ENCODE assay signal across 17 cellular contexts in genomic region chr20:5172903-5173463, GRCh38. TPM values are rescaled to one million over a fixed set of nuclear protein-coding genes. Genes with fewer than 3 reads are reported as not detected.
DNase-seq lines count a peak whose midpoint lies in the region; ATAC-seq and TF ChIP-seq lines count a peak whose summit lies in the region.
"Had no signal": no experiment of that assay in that cellular context is flagged by ENCODE, and none has a peak within 500 bp of the region (broad histone marks: within the 10 kb centered on the region; RNA-seq: fewer than 3 reads in every experiment).

No MANE protein-coding gene starts in this region.

- H3K27me3 Mint-ChIP-seq in dendritic cell treated with granulocyte-macrophage colony-stimulating factor and Interleukin-4, amounts not matched to agents 40 ng/mL and 50 ng/mL, for 4 days: no peaks in the 10 kb centered on the region
- H3K27me3 Mint-ChIP-seq in memory B cell (no peaks in the 10 kb centered on the region), type B pancreatic cell (no peaks in the 10 kb centered on the region)

- peak overlapping the region in 11 of 12 donors; percentile 63 to 83 (median 79) for H3K27ac ChIP-seq in heart left ventricle
- peak overlapping the region; percentile 59 for H3K27ac ChIP-seq in temporal lobe (ENCODE audit: low read depth, low read length)
- H3K27ac ChIP-seq: GM23248, suprapubic skin had no signal

- DNase-seq in heart left ventricle (no peak), left cardiac atrium (no peak), memory B cell (ENCODE audit: low spot score in 2 of 2) (no peak), NCI-H2029 (lab: John Stamatoyannopoulos, UW) (no peak), type B pancreatic cell (ENCODE audit: extremely low spot score, unreplicated experiment) (no peak)
- DNase-seq: activated gamma-delta T cell treated with Interleukin-2 at 50 U/mL for 16 hours; GM23248; midbrain; NCI-H2029 treated with DMSO at 0.1 percent for 48 hours; NCI-H524 treated with DMSO at 0.1 percent for 48 hours; SIG-M5; stimulated activated CD4-positive, alpha-beta T cell treated with anti-CD3 and anti-CD28 coated beads, Interleukin-4, amount 100 ng/mL, for 1 hour; T-helper 2 cell had no signal

- ATAC-seq in heart left ventricle: peak in 2 of 4 donors; percentile 15 to 27
- ATAC-seq in left cardiac atrium: no peak
- ATAC-seq in memory B cell (ENCODE audit: low read depth): no peak
- no peak for ATAC-seq in HG03097 (IDR thresholded peaks at IDR 0.05; ENCODE audit: low FRiP score, unreplicated experiment)

- WGBS in heart left ventricle, 4 donors: 66 to 83% (median 68%) methylated on average over 8 of the region's 8 CpGs

- peaks cover 66% of the 10 kb centered on the region for H3K36me3 Mint-ChIP-seq in dendritic cell treated with granulocyte-macrophage colony-stimulating factor and Interleukin-4, amounts not matched to agents 40 ng/mL and 50 ng/mL, for 4 days (ENCODE audit: low read depth)
- H3K36me3 Mint-ChIP-seq in memory B cell: peaks cover 10% of the 10 kb centered on the region
- peaks cover 8% of the 10 kb centered on the region for H3K36me3 Mint-ChIP-seq in type B pancreatic cell

- no peaks in the 10 kb centered on the region for H3K27me3 ChIP-seq in heart left ventricle
- H3K27me3 ChIP-seq: suprapubic skin had no signal

- peaks cover 86% of the 10 kb centered on the region for H3K4me1 Mint-ChIP-seq in dendritic cell treated with granulocyte-macrophage colony-stimulating factor and Interleukin-4, amounts not matched to agents 40 ng/mL and 50 ng/mL, for 4 days (ENCODE audit: low read depth)
- peaks cover 36% of the 10 kb centered on the region for H3K4me1 Mint-ChIP-seq in memory B cell
- H3K4me1 Mint-ChIP-seq in type B pancreatic cell (ENCODE audit: unreplicated experiment): peaks cover 28% of the 10 kb centered on the region

- H3K27ac Mint-ChIP-seq in dendritic cell treated with granulocyte-macrophage colony-stimulating factor and Interleukin-4, amounts not matched to agents 40 ng/mL and 50 ng/mL, for 4 days: peak overlapping the region; percentile 72
- H3K27ac Mint-ChIP-seq in memory B cell (peak overlapping the region; percentile 60), type B pancreatic cell (no peak overlapping the region)

- peaks cover 30 to 100% (median 91%) of the 10 kb centered on the region in 12 donors for H3K4me1 ChIP-seq in heart left ventricle

- intact Hi-C loops in heart left ventricle (cut with DNase I): loop anchor here in 3 of 10 donors (5.0 kb wide), 1 partner anchor 46 kb away; the partner anchor contains the start of gene CDS2 (in 3 of the 3)
- intact Hi-C loops in left cardiac atrium (cut with DNase I): no loop called here
- intact Hi-C loops in dendritic cell treated with granulocyte-macrophage colony-stimulating factor and Interleukin-4, amounts not matched to agents 40 ng/mL and 50 ng/mL, for 4 days (cut with micrococcal nuclease): loop anchor here (5.0 kb wide), 1 partner anchor 46 kb away; the partner anchor contains the start of gene CDS2

- no peaks in the 10 kb centered on the region for H3K9me3 ChIP-seq in heart left ventricle
- H3K9me3 ChIP-seq: suprapubic skin had no signal

- no peaks in the 10 kb centered on the region for H3K9me3 Mint-ChIP-seq in dendritic cell treated with granulocyte-macrophage colony-stimulating factor and Interleukin-4, amounts not matched to agents 40 ng/mL and 50 ng/mL, for 4 days
- no peaks in the 10 kb centered on the region for H3K9me3 Mint-ChIP-seq in memory B cell
- H3K9me3 Mint-ChIP-seq in type B pancreatic cell: no peaks in the 10 kb centered on the region

- H3K4me3 ChIP-seq in heart left ventricle: no peak overlapping the region
- H3K4me3 ChIP-seq: GM23248, suprapubic skin had no signal

- TF ChIP-seq CTCF in heart left ventricle (IDR thresholded peaks at IDR 0.05) (no peak), type B pancreatic cell (conservative IDR thresholded peaks at IDR 0.05) (no peak)

- no peak for TF ChIP-seq POLR2A in heart left ventricle (IDR thresholded peaks at IDR 0.05)

- H3K36me3 ChIP-seq in heart left ventricle: peaks cover 0 to 46% (median 39%) of the 10 kb centered on the region in 9 donors

- H3K4me3 Mint-ChIP-seq in dendritic cell treated with granulocyte-macrophage colony-stimulating factor and Interleukin-4, amounts not matched to agents 40 ng/mL and 50 ng/mL, for 4 days: no peak overlapping the region
- H3K4me3 Mint-ChIP-seq in memory B cell (no peak overlapping the region), type B pancreatic cell (no peak overlapping the region)

RNA-seq across cellular contexts. Expression of gene CDS2, which starts 46.2 kb away (rescaled TPM):
- total RNA-seq in heart left ventricle (100 to 1,000 TPM in 1 of 9 donors, 10 to 100 TPM in 8; 64.5 to 105 (median 86.8) TPM), left cardiac atrium (10 to 100 TPM; 57.7 to 77.7 TPM), temporal lobe (54.3 TPM), type B pancreatic cell (ENCODE audit: low replicate concordance) (41.5 and 44.4 TPM in 2 replicates)
- 10 to 100 TPM; 22.5 to 24.9 TPM for polyA plus RNA-seq in heart left ventricle

RNA-seq across cellular contexts. Expression of gene PCNA, which starts 53.2 kb away (rescaled TPM):
- 10 to 100 TPM; 20.2 to 52.7 (median 22.9) TPM for total RNA-seq in heart left ventricle
- 10 to 100 TPM; 18.7 to 45.4 TPM for polyA plus RNA-seq in heart left ventricle
- 10 to 100 TPM; 23.9 to 38.1 TPM for total RNA-seq in left cardiac atrium
- 25.1 TPM for total RNA-seq in temporal lobe
- total RNA-seq in type B pancreatic cell (ENCODE audit: low replicate concordance): 128 and 180 TPM in 2 replicates
